17 cellular contexts compared by ENCODE assay signal in genomic region chr5:9785751-9786150, GRCh38.
DNase-seq lines count a peak whose midpoint lies in the region; ATAC-seq and TF ChIP-seq lines count a peak whose summit lies in the region.
"Had no signal": no experiment of that assay in that cellular context is flagged by ENCODE, and none has a peak within 500 bp of the region (broad histone marks: within the 10 kb centered on the region; RNA-seq: fewer than 3 reads in every experiment).

No MANE protein-coding gene starts in this region.

- DNase-seq in H4 (ENCODE audit: low spot score) (peak; percentile 33), MG63 (peak; percentile 37), fibroblast of lung (ENCODE audit: low read depth in 2 of 2) (peak in 1 of 2 donors; percentile 72), nucleus accumbens (lab: John Stamatoyannopoulos, UW) (no peak)
- DNase-seq: ACHN; BE2C; C1 segment of cervical spinal cord; CD4-positive, CD25-positive, alpha-beta regulatory T cell; CD8-positive, alpha-beta memory T cell; COR-L47; DMS 273 treated with DMSO at 0.1 percent for 48 hours; DMS79; GOT3; H9 had no signal

- no peak overlapping the region for H3K9ac ChIP-seq in fibroblast of lung (ENCODE audit: insufficient read depth, low read length)

- H3K4me1 ChIP-seq in fibroblast of lung (ENCODE audit: control insufficient read depth, extremely low read depth, insufficient read depth, low read length), result no peaks in the 10 kb centered on the region
- H3K4me1 ChIP-seq: BE2C had no signal

- H3K27me3 ChIP-seq in MG63 (no peaks in the 10 kb centered on the region), fibroblast of lung (ENCODE audit: control insufficient read depth, insufficient read depth, low read length) (peaks cover 2% of the 10 kb centered on the region)
- H3K27me3 ChIP-seq: BE2C had no signal

- H3K36me3 ChIP-seq in MG63 (no peaks in the 10 kb centered on the region), fibroblast of lung (ENCODE audit: control insufficient read depth, insufficient read depth, low read length) (no peaks in the 10 kb centered on the region)
- H3K36me3 ChIP-seq: BE2C had no signal

- H3K9me3 ChIP-seq in MG63, result no peaks in the 10 kb centered on the region
- no peaks in the 10 kb centered on the region for H3K9me3 ChIP-seq in fibroblast of lung (ENCODE audit: control insufficient read depth, insufficient read depth, low read depth, low read length)
- H3K9me3 ChIP-seq: BE2C had no signal

- peak overlapping the region; percentile 45 for H3K4me2 ChIP-seq in fibroblast of lung (ENCODE audit: extremely low read depth, insufficient read depth, low read length)

- no peak for ATAC-seq in HG03460 (IDR thresholded peaks at IDR 0.05; ENCODE audit: unreplicated experiment)
- no peak for ATAC-seq in SK-N-SH treated with all-trans-retinoic acid at 6 μM for 48 hours
- ATAC-seq: GM12878 had no signal

- no peak for TF ChIP-seq CTCF in fibroblast of lung (conservative IDR thresholded peaks at IDR 0.05 in 1 of 2, IDR thresholded peaks at IDR 0.05 in 1 of 2; ENCODE audit: low read depth in 1 of 2, low read length in 2 of 2)

- no peaks in the 10 kb centered on the region for H3K79me2 ChIP-seq in fibroblast of lung (ENCODE audit: control insufficient read depth, insufficient read depth, low read length)

- H3K4me3 ChIP-seq in MG63, result no peak overlapping the region
- H3K4me3 ChIP-seq in fibroblast of lung (replicated peaks in 1 of 4; ENCODE audit: control extremely low read depth in 1 of 4, insufficient read depth in 1 of 4, low read depth in 3 of 4, low read length in 4 of 4), result no peak overlapping the region
- H3K4me3 ChIP-seq: GM12878 had no signal

- no peak overlapping the region for H2AFZ ChIP-seq in fibroblast of lung (ENCODE audit: low read length)

- H3K27ac ChIP-seq in fibroblast of lung (ENCODE audit: insufficient read depth, low read length), result no peak overlapping the region

- no peaks in the 10 kb centered on the region for H4K20me1 ChIP-seq in fibroblast of lung (ENCODE audit: control insufficient read depth, extremely low read depth, insufficient read depth, low read length)

TF ChIP-seq in SK-N-SH treated with all-trans-retinoic acid at 6 μM for 48 hours, 23 proteins besides CTCF, POLR2A, EP300 and RAD21:
- no peak for TF ChIP-seq ISL1 (CRISPR knock-in tag; IDR thresholded peaks at IDR 0.05)
- no peak for TF ChIP-seq ZNF8 (CRISPR knock-in tag; IDR thresholded peaks at IDR 0.05)

Comparison
In these comparisons a context has a peak if more than half of its experiments do, and no peak if none do; other contexts are left out.
1. DNase-seq: peak in H4 (single experiment) and MG63 (single experiment); none in nucleus accumbens (0 of 56).